Comparison of ENCODE assay signal across 11 cellular contexts in genomic region chr2:34738691-34739090, GRCh38.
DNase-seq lines count a peak whose midpoint lies in the region; ATAC-seq and TF ChIP-seq lines count a peak whose summit lies in the region.
"Had no signal": no experiment of that assay in that cellular context is flagged by ENCODE, and none has a peak within 500 bp of the region (broad histone marks: within the 10 kb centered on the region; RNA-seq: fewer than 3 reads in every experiment).

No MANE protein-coding gene starts in this region.

- BruUV-seq in OCI-LY7 (replicated peaks; lab: Mats Ljungman, UMichigan): no TSS peak

- no peak overlapping the region for H3K4me3 ChIP-seq in SK-N-SH (ENCODE audit: low read depth in 2 of 2, low read length in 1 of 2)
- no peak overlapping the region for H3K4me3 ChIP-seq in OCI-LY7 (ENCODE audit: low read depth, low read length, poor library complexity, severe bottlenecking)
- H3K4me3 ChIP-seq in upper lobe of right lung: no peak overlapping the region
- H3K4me3 ChIP-seq: SJSA1 had no signal

- WGBS in SK-N-SH (ENCODE audit: low lambda C conversion rate): 0% methylated on average over 3 of the region's 3 CpGs

- H3F3A ChIP-seq in SK-N-SH (replicated peaks; ENCODE audit: insufficient read depth): no peaks in the 10 kb centered on the region

- H2AFZ ChIP-seq in SK-N-SH (ENCODE audit: low read depth): no peak overlapping the region
- no peak overlapping the region for H2AFZ ChIP-seq in OCI-LY7 (ENCODE audit: low read length)

- ATAC-seq in SK-N-SH treated with all-trans-retinoic acid at 6 μM for 48 hours: no peak
- no peak for ATAC-seq in upper lobe of right lung
- ATAC-seq in HG02970 (IDR thresholded peaks at IDR 0.05; ENCODE audit: low FRiP score, unreplicated experiment): no peak

- no peak for TF ChIP-seq EP300 in SK-N-SH (IDR thresholded peaks at IDR 0.05; ENCODE audit: borderline replicate concordance in 1 of 2, low read depth in 1 of 2, low read length in 1 of 2)

- CTCF ChIA-PET in SK-N-SH (lab: Yijun Ruan, JAX) (interaction anchor here (1.0 to 1.2 kb wide), 2 partner anchors 13 to 18 kb away, joined by 3 read pairs; no protein-coding TSS in a partner anchor), OCI-LY7 (lab: Charles Lee; ENCODE audit: unreplicated experiment) (no interaction called here)

- H3K9ac ChIP-seq in SK-N-SH: no peak overlapping the region

- peak; percentile 31 for TF ChIP-seq CTCF in SK-N-SH (IDR thresholded peaks at IDR 0.05)
- peak; percentile 69 for TF ChIP-seq CTCF in OCI-LY7 (conservative IDR thresholded peaks at IDR 0.05; ENCODE audit: low read length)
- peak; percentile 15 for TF ChIP-seq CTCF in upper lobe of right lung (IDR thresholded peaks at IDR 0.05)

- intact Hi-C loops in OCI-LY7 (cut with micrococcal nuclease; ENCODE audit: unreplicated experiment) (loop anchor here (2.0 kb wide), 1 partner anchor 642 kb away; no protein-coding TSS in a partner anchor), upper lobe of right lung (cut with DNase I) (no loop called here)

- H3K27me3 ChIP-seq in SK-N-SH (ENCODE audit: insufficient read depth): no peaks in the 10 kb centered on the region
- no peaks in the 10 kb centered on the region for H3K27me3 ChIP-seq in upper lobe of right lung
- H3K27me3 ChIP-seq: SJSA1 had no signal

- no peak overlapping the region for H3K27ac ChIP-seq in SK-N-SH (ENCODE audit: low read depth in 2 of 2, low read length in 1 of 2)
- H3K27ac ChIP-seq in OCI-LY7 (ENCODE audit: low read depth, low read length, poor library complexity, severe bottlenecking): no peak overlapping the region
- H3K27ac ChIP-seq in upper lobe of right lung: no peak overlapping the region
- H3K27ac ChIP-seq: SJSA1 had no signal

- no peaks in the 10 kb centered on the region for H3K9me3 ChIP-seq in SK-N-SH
- no peaks in the 10 kb centered on the region for H3K9me3 ChIP-seq in OCI-LY7 (ENCODE audit: low read length)
- no peaks in the 10 kb centered on the region for H3K9me3 ChIP-seq in upper lobe of right lung

- DNase-seq in SK-N-SH: peak; percentile 3
- peak; percentile 3 for DNase-seq in OCI-LY7 (ENCODE audit: low spot score)
- peak; percentile 62 for DNase-seq in iPS DF 4.7 (ENCODE audit: extremely low read depth, low spot score)
- no peak for DNase-seq in upper lobe of right lung
- DNase-seq in A172 (ENCODE audit: low spot score): no peak
- no peak for DNase-seq in AG08396 (ENCODE audit: low spot score)
- DNase-seq: activated gamma-delta T cell; stimulated activated CD4-positive, alpha-beta T cell treated with anti-CD3 and anti-CD28 coated beads, Interleukin-4, amount 100 ng/mL, for 24 hours had no signal

- H3K79me2 ChIP-seq in SK-N-SH (ENCODE audit: insufficient read depth) (no peaks in the 10 kb centered on the region), OCI-LY7 (ENCODE audit: insufficient read depth, low read depth, low read length) (no peaks in the 10 kb centered on the region)

- H3K9me2 ChIP-seq in SK-N-SH: no peaks in the 10 kb centered on the region; the same call in 1 of the 2 replicates
- no peaks in the 10 kb centered on the region for H3K9me2 ChIP-seq in OCI-LY7 (ENCODE audit: insufficient read depth, low read length)

- H3K4me1 ChIP-seq in SK-N-SH (ENCODE audit: control insufficient read depth in 1 of 2, insufficient read depth in 2 of 2, low read depth in 1 of 2, low read length in 1 of 2): no peaks in the 10 kb centered on the region; a peak in 1 of 4 replicates
- H3K4me1 ChIP-seq in OCI-LY7 (ENCODE audit: insufficient read depth, low read length, poor library complexity, severe bottlenecking): no peaks in the 10 kb centered on the region
- no peaks in the 10 kb centered on the region for H3K4me1 ChIP-seq in upper lobe of right lung
- H3K4me1 ChIP-seq: SJSA1 had no signal

- peak; percentile 43 for TF ChIP-seq RAD21 in SK-N-SH (IDR thresholded peaks at IDR 0.05; ENCODE audit: low read length)

- no peak overlapping the region for H3K4me2 ChIP-seq in SK-N-SH
- H3K4me2 ChIP-seq in OCI-LY7 (ENCODE audit: low read length): no peak overlapping the region

- no peaks in the 10 kb centered on the region for H4K20me1 ChIP-seq in SK-N-SH (ENCODE audit: insufficient read depth)
- H4K20me1 ChIP-seq in OCI-LY7 (ENCODE audit: insufficient read depth, low read length): no peaks in the 10 kb centered on the region

- no peaks in the 10 kb centered on the region for H3K36me3 ChIP-seq in SK-N-SH (replicated peaks in 1 of 2; ENCODE audit: control insufficient read depth in 1 of 2, insufficient read depth in 2 of 2, low read length in 1 of 2)
- no peaks in the 10 kb centered on the region for H3K36me3 ChIP-seq in OCI-LY7 (ENCODE audit: insufficient read depth, low read length)
- H3K36me3 ChIP-seq in upper lobe of right lung: no peaks in the 10 kb centered on the region
- H3K36me3 ChIP-seq: SJSA1 had no signal

- POLR2A ChIA-PET in SK-N-SH (lab: Yijun Ruan, JAX) (interaction anchor here (0.6 kb wide), 1 partner anchor 164 kb away, joined by 3 read pairs; no protein-coding TSS in a partner anchor), OCI-LY7 (lab: Charles Lee) (no interaction called here)

TF ChIP-seq in SK-N-SH, 30 proteins besides CTCF, POLR2A, EP300 and RAD21:
- TF ChIP-seq IRF3 (IDR thresholded peaks at IDR 0.05; ENCODE audit: low read depth, low read length): no peak
- TF ChIP-seq SMC3 (IDR thresholded peaks at IDR 0.05; ENCODE audit: low read depth, low read length): 0 out of 2 replicates have a peak, but pooled peaks have one; percentile 17

TF ChIP-seq in SK-N-SH treated with all-trans-retinoic acid at 6 μM for 48 hours, 23 proteins besides CTCF, POLR2A, EP300 and RAD21:
- TF ChIP-seq RARB (CRISPR knock-in tag; IDR thresholded peaks at IDR 0.05) (no peak), TSHZ2 (CRISPR knock-in tag; IDR thresholded peaks at IDR 0.05) (no peak), TCF4 (CRISPR knock-in tag; IDR thresholded peaks at IDR 0.05; ENCODE audit: borderline replicate concordance) (no peak), PATZ1 (CRISPR knock-in tag; IDR thresholded peaks at IDR 0.05; ENCODE audit: borderline replicate concordance) (no peak), ZC3H10 (CRISPR knock-in tag; IDR thresholded peaks at IDR 0.05) (no peak), PPARA (CRISPR knock-in tag; IDR thresholded peaks at IDR 0.05; ENCODE audit: borderline replicate concordance) (no peak), GLIS3 (CRISPR knock-in tag; IDR thresholded peaks at IDR 0.05) (no peak), CSDC2 (CRISPR knock-in tag; IDR thresholded peaks at IDR 0.05) (no peak), ZFP3 (CRISPR knock-in tag; IDR thresholded peaks at IDR 0.05) (no peak), ZNF70 (CRISPR knock-in tag; IDR thresholded peaks at IDR 0.05) (no peak), CREB5 (CRISPR knock-in tag; IDR thresholded peaks at IDR 0.05; ENCODE audit: low read depth) (no peak), SNAI2 (CRISPR knock-in tag; IDR thresholded peaks at IDR 0.05) (no peak), OSR1 (CRISPR knock-in tag; IDR thresholded peaks at IDR 0.05) (no peak)

Comparison
In these comparisons a context has a peak if more than half of its experiments do, and no peak if none do; other contexts are left out.
1. DNase-seq: peak in SK-N-SH (single experiment), OCI-LY7 (single experiment) and iPS DF 4.7 (single experiment); none in upper lobe of right lung (single experiment), A172 (single experiment) and AG08396 (single experiment).
2. CTCF ChIP-seq: peak in every context shown above with its lines; median percentile 69 in OCI-LY7; 31 in SK-N-SH; 15 in upper lobe of right lung.